In the genomic region with DNA sequence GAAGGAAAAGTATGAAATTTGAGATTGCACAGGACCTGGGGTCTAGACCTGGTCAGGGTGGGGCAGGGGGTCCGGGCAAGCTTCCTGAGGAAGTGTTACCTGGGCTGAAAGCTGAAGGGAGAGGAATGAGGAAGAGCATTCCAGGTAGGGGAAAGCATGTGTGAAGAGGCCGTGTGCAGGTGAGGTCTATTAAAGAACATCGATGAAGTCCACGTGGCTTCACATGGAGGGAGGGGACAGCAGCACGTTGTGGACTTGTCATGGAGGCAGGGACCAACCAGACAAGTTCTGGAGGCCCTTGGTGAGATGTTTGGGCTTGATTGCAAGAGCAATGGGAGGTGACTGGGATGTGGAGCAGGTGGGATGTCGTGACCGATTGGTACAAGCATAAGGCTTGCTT, we compare ENCODE assay signal across 1 cellular context.
TF ChIP-seq lines count a peak whose summit lies in the region.

No MANE protein-coding gene starts in this region.

TF ChIP-seq in SK-N-SH, 30 proteins besides CTCF, POLR2A, EP300 and RAD21 (continued from another document):
- no peak for TF ChIP-seq MEF2A (IDR thresholded peaks at IDR 0.05; ENCODE audit: borderline replicate concordance, low read depth)
- no peak for TF ChIP-seq USF1 (IDR thresholded peaks at IDR 0.05; ENCODE audit: borderline replicate concordance, low read depth)
- TF ChIP-seq NFIC (IDR thresholded peaks at IDR 0.05; ENCODE audit: borderline replicate concordance) = no peak
